10 cellular contexts compared by ENCODE assay signal in genomic region chr12:54285150-54286041, GRCh38. TPM values are rescaled to one million over a fixed set of nuclear protein-coding genes. Genes with fewer than 3 reads are reported as not detected.
A peak's percentile ranks its signal among the peaks of the same experiment; 100 is the strongest.
DNase-seq lines count a peak whose midpoint lies in the region; ATAC-seq and TF ChIP-seq lines count a peak whose summit lies in the region.
"Had no signal": no experiment of that assay in that cellular context is flagged by ENCODE, and none has a peak within 500 bp of the region (broad histone marks: within the 10 kb centered on the region; RNA-seq: fewer than 3 reads in every experiment).

No MANE protein-coding gene starts in this region.

- peaks cover 16% of the 10 kb centered on the region for H4K20me1 ChIP-seq in mammary epithelial cell (ENCODE audit: insufficient read depth, low read length)

- intact Hi-C loops in mammary epithelial cell (cut with micrococcal nuclease), result no loop called here
- intact Hi-C loops in naive thymus-derived CD4-positive, alpha-beta T cell (cut with micrococcal nuclease), result no loop called here

- no peak for DNase-seq in mammary epithelial cell
- DNase-seq in naive thymus-derived CD4-positive, alpha-beta T cell, result peak in 1 of 9 donors; percentile 10
- no peak for DNase-seq in activated gamma-delta T cell (lab: John Stamatoyannopoulos, UW)
- no peak for DNase-seq in occipital lobe (lab: John Stamatoyannopoulos, UW)
- DNase-seq: midbrain; NK-92 treated with Interleukin-12 subunit alpha and Interleukin-12 subunit beta, amount 100 ng/mL, for 24 hours had no signal

- dilution Hi-C loops in mammary epithelial cell (cut with HindIII; ENCODE audit: low sequenced_read_pairs), result no loop called here

- no peak overlapping the region for H3K27ac ChIP-seq in C4-2B
- H3K27ac ChIP-seq in HUES64 (ENCODE audit: low read depth, low read length), result peak overlapping the region; percentile 19; the same call in 1 of the 2 replicates
- H3K27ac ChIP-seq in mammary epithelial cell (ENCODE audit: insufficient read depth, low read depth, low read length), result no peak overlapping the region
- H3K27ac ChIP-seq in naive thymus-derived CD4-positive, alpha-beta T cell (ENCODE audit: low read depth, low read length), result peak overlapping the region; percentile 28

- TF ChIP-seq CTCF in C4-2B (conservative IDR thresholded peaks at IDR 0.05) (peak; percentile 35), mammary epithelial cell (conservative IDR thresholded peaks at IDR 0.05 in 1 of 2, IDR thresholded peaks at IDR 0.05 in 1 of 2; ENCODE audit: extremely low read depth in 1 of 2, insufficient read depth in 1 of 2, low read depth in 1 of 2, low read length in 2 of 2) (peak; percentile 21 to 27)

- peak overlapping the region in 6 of 10 donors; percentile 47 to 72 (median 54) for H3K4me3 Mint-ChIP-seq in naive thymus-derived CD4-positive, alpha-beta T cell

- CTCF ChIA-PET in mammary epithelial cell (lab: Charles Lee; ENCODE audit: low non-redundant PET), result interaction anchor here (0.6 to 0.7 kb wide), 2 partner anchors 34 to 84 kb away, joined by 3 to 4 read pairs; no protein-coding TSS in a partner anchor
- CTCF ChIA-PET in naive thymus-derived CD4-positive, alpha-beta T cell (lab: Charles Lee), result interaction anchor here (1.5 kb wide), 1 partner anchor 13 kb away, joined by 3 read pairs; no protein-coding TSS in a partner anchor

- WGBS in HUES64, result 91% methylated on average over 3 of the region's 5 CpGs
- WGBS in mammary epithelial cell (ENCODE audit: low coverage, missing lambda C conversion rate), result 53% methylated on average over 4 of the region's 5 CpGs

- H3K4me3 ChIP-seq in HUES64 (ENCODE audit: low read length), result peak overlapping the region; percentile 22; the same call in 1 of the 2 replicates
- peak overlapping the region in 2 of 3 experiments; percentile 3 to 18 for H3K4me3 ChIP-seq in mammary epithelial cell (replicated peaks in 1 of 3; ENCODE audit: insufficient read depth in 1 of 3, low read depth in 2 of 3, low read length in 3 of 3)
- H3K4me3 ChIP-seq in naive thymus-derived CD4-positive, alpha-beta T cell (ENCODE audit: low read length), result no peak overlapping the region

- BruUV-seq in mammary epithelial cell (replicated peaks; lab: Mats Ljungman, UMichigan), result no TSS peak

- H3K9ac ChIP-seq in HUES64 (ENCODE audit: low read depth, low read length) (no peak overlapping the region; the same call in 1 of the 2 replicates), mammary epithelial cell (ENCODE audit: insufficient read depth, low read length) (no peak overlapping the region)

- H3K9me3 ChIP-seq in HUES64 (ENCODE audit: insufficient read depth, low read depth, low read length) (no peaks in the 10 kb centered on the region), mammary epithelial cell (replicated peaks; ENCODE audit: insufficient read depth, low read length) (no peaks in the 10 kb centered on the region)
- no peaks in the 10 kb centered on the region for H3K9me3 ChIP-seq in naive thymus-derived CD4-positive, alpha-beta T cell (ENCODE audit: control insufficient read depth in 2 of 3, low read length in 3 of 3)

- peaks cover 16% of the 10 kb centered on the region; the same call in 1 of the 2 replicates for H3K4me1 ChIP-seq in HUES64 (ENCODE audit: insufficient read depth, low read length)
- H3K4me1 ChIP-seq in mammary epithelial cell (ENCODE audit: insufficient read depth, low read length), result peaks cover 23% of the 10 kb centered on the region
- H3K4me1 ChIP-seq in naive thymus-derived CD4-positive, alpha-beta T cell (ENCODE audit: control insufficient read depth in 2 of 2, insufficient read depth in 2 of 2, low read length in 2 of 2), result peaks cover 44% of the 10 kb centered on the region in 2 donors

- peaks cover 18 to 46% (median 37%) of the 10 kb centered on the region in 5 donors for H3K36me3 Mint-ChIP-seq in naive thymus-derived CD4-positive, alpha-beta T cell

- H3K36me3 ChIP-seq in HUES64 (ENCODE audit: insufficient read depth, low read length) (peaks cover 75% of the 10 kb centered on the region), mammary epithelial cell (ENCODE audit: insufficient read depth, low read length) (peaks cover 48% of the 10 kb centered on the region)
- peaks cover 37 to 70% (median 53%) of the 10 kb centered on the region in 3 experiments for H3K36me3 ChIP-seq in naive thymus-derived CD4-positive, alpha-beta T cell (ENCODE audit: control insufficient read depth in 2 of 3, insufficient read depth in 3 of 3, low read length in 3 of 3)

- no peaks in the 10 kb centered on the region for H3K27me3 Mint-ChIP-seq in naive thymus-derived CD4-positive, alpha-beta T cell

- H3K27me3 ChIP-seq in HUES64 (ENCODE audit: insufficient read depth, low read length) (no peaks in the 10 kb centered on the region), mammary epithelial cell (ENCODE audit: insufficient read depth, low read length) (no peaks in the 10 kb centered on the region)
- no peaks in the 10 kb centered on the region for H3K27me3 ChIP-seq in naive thymus-derived CD4-positive, alpha-beta T cell (ENCODE audit: control insufficient read depth in 2 of 2, insufficient read depth in 2 of 2, low read length in 2 of 2)

- H3K79me2 ChIP-seq in mammary epithelial cell (ENCODE audit: insufficient read depth, low read length), result peaks cover 54% of the 10 kb centered on the region

- ATAC-seq in naive thymus-derived CD4-positive, alpha-beta T cell, result no peak
- ATAC-seq in GM19324 (IDR thresholded peaks at IDR 0.05; ENCODE audit: low FRiP score, unreplicated experiment) (no peak), HG03097 (IDR thresholded peaks at IDR 0.05; ENCODE audit: low FRiP score, unreplicated experiment) (no peak)

- peak overlapping the region; percentile 52 for H3K4me2 ChIP-seq in mammary epithelial cell (ENCODE audit: insufficient read depth, low read depth, low read length)

- H3K9me3 Mint-ChIP-seq in naive thymus-derived CD4-positive, alpha-beta T cell, result peaks cover 0 to 2% (median 0%) of the 10 kb centered on the region in 11 donors

- POLR2A ChIA-PET in naive thymus-derived CD4-positive, alpha-beta T cell (lab: Charles Lee), result interaction anchor here (1.9 to 3.2 kb wide), 3 partner anchors 7 to 75 kb away, joined by 10 to 17 read pairs (median 15); no protein-coding TSS in a partner anchor

- no peak overlapping the region for H2AFZ ChIP-seq in mammary epithelial cell (ENCODE audit: low read depth, low read length)

- peak overlapping the region in 8 of 9 donors; percentile 25 to 84 (median 55) for H3K27ac Mint-ChIP-seq in naive thymus-derived CD4-positive, alpha-beta T cell

- in situ Hi-C loops in mammary epithelial cell (cut with MboI; ENCODE audit: low sequenced_read_pairs in 2 of 2), result no loop called here

- peaks cover 0 to 61% (median 43%) of the 10 kb centered on the region in 7 donors for H3K4me1 Mint-ChIP-seq in naive thymus-derived CD4-positive, alpha-beta T cell

RNA-seq across cellular contexts. Expression of gene HNRNPA1, which starts 4.9 kb away (rescaled TPM):
- 2,281 TPM for polyA plus RNA-seq in HUES64 (2013, experiment 1 of 2)
- 2,616 TPM for polyA plus RNA-seq in HUES64 (2013, experiment 2 of 2)
- total RNA-seq in mammary epithelial cell (1,000 to 10,000 TPM in 1 of 2 donors, 100 to 1,000 TPM in 1; 216 to 1,018 TPM), occipital lobe (524 TPM)
- polyA plus RNA-seq in mammary epithelial cell, result 973 TPM
- 602 TPM for polyA minus RNA-seq in mammary epithelial cell
- 1,000 to 10,000 TPM; 1,019 to 1,660 (median 1,193) TPM for total RNA-seq in naive thymus-derived CD4-positive, alpha-beta T cell
- 1,000 to 10,000 TPM in 1 of 2 donors, 100 to 1,000 TPM in 1; 933 to 1,045 TPM for polyA plus RNA-seq in naive thymus-derived CD4-positive, alpha-beta T cell

RNA-seq across cellular contexts. Expression of gene CBX5, which starts 5.5 kb away (rescaled TPM):
- 84.3 TPM for polyA plus RNA-seq in HUES64 (2013, experiment 1 of 2)
- polyA plus RNA-seq in HUES64 (2013, experiment 2 of 2), result 96.8 TPM
- total RNA-seq in mammary epithelial cell (10 to 100 TPM; 37.2 to 68.1 TPM), occipital lobe (104 TPM)
- 26.9 TPM for polyA plus RNA-seq in mammary epithelial cell
- polyA minus RNA-seq in mammary epithelial cell, result 126 TPM
- 100 to 1,000 TPM in 1 of 5 experiments, 10 to 100 TPM in 4; 40.3 to 133 (median 77.2) TPM for total RNA-seq in naive thymus-derived CD4-positive, alpha-beta T cell
- 10 to 100 TPM; 28.2 to 34.5 TPM for polyA plus RNA-seq in naive thymus-derived CD4-positive, alpha-beta T cell

RNA-seq across cellular contexts. Expression of gene NFE2, which starts 15.4 kb away (rescaled TPM):
- polyA plus RNA-seq in HUES64 (2013, experiment 1 of 2), result 1.3 TPM
- 2.3 TPM for polyA plus RNA-seq in HUES64 (2013, experiment 2 of 2)
- total RNA-seq in mammary epithelial cell, result under 1 TPM; 0.26 to 0.67 TPM
- polyA plus RNA-seq in mammary epithelial cell, result 0.54 TPM
- not detected for polyA minus RNA-seq in mammary epithelial cell
- 10 to 100 TPM in 1 of 5 experiments, 1 to 10 TPM in 1, not detected in 3; 2.0 to 23.3 TPM for total RNA-seq in naive thymus-derived CD4-positive, alpha-beta T cell
- polyA plus RNA-seq in naive thymus-derived CD4-positive, alpha-beta T cell, result under 1 TPM in 1 of 2 donors, not detected in 1; 0.61 TPM
- total RNA-seq in occipital lobe, result 0.62 TPM

RNA-seq across cellular contexts. Expression of gene COPZ1, which starts 39.5 kb away (rescaled TPM):
- polyA plus RNA-seq in HUES64 (2013, experiment 1 of 2), result 74.1 TPM
- 82.3 TPM for polyA plus RNA-seq in HUES64 (2013, experiment 2 of 2)
- total RNA-seq in mammary epithelial cell (100 to 1,000 TPM; 113 to 155 TPM), occipital lobe (47.1 TPM)
- polyA plus RNA-seq in mammary epithelial cell, result 172 TPM
- 168 TPM for polyA minus RNA-seq in mammary epithelial cell
- total RNA-seq in naive thymus-derived CD4-positive, alpha-beta T cell, result 100 to 1,000 TPM in 1 of 5 experiments, 10 to 100 TPM in 4; 47.5 to 141 (median 80.0) TPM
- 100 to 1,000 TPM; 131 to 171 TPM for polyA plus RNA-seq in naive thymus-derived CD4-positive, alpha-beta T cell

Comparison
In these comparisons a context has a peak if more than half of its experiments do, and no peak if none do; other contexts are left out.
1. H3K27ac ChIP-seq: peak in HUES64 (single experiment) and naive thymus-derived CD4-positive, alpha-beta T cell (single experiment); none in C4-2B (single experiment) and mammary epithelial cell (single experiment).